ENCODE assay signal across 17 cellular contexts in the genomic region with DNA sequence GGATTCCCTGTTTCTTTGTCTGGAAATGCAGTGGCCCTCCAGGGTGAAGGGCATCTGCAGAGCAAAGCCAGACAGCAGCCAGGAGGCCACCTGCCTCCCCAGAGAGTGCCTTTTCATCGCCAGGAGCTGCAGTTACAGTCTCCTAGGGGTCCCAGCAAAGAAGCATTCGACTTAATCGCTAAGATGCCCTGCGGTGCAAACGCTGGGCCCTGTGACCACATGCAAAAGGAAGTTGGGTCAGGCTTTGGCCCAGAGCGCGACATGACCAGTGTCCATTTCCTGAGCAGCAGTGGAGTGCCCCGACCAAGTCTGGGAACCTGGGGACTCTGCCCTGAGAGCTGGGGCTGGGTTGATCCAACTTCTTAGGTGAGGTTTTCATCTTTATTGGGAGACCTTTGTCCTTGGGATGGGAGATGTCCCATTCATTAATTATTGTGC.
"Had no signal": no experiment of that assay in that cellular context is flagged by ENCODE, and none has a peak within 500 bp of the region (broad histone marks: within the 10 kb centered on the region; RNA-seq: fewer than 3 reads in every experiment).

No MANE protein-coding gene starts in this region.

- H2AFZ ChIP-seq: hepatocyte had no signal

- DNase-seq: activated CD4-positive, alpha-beta T cell treated with anti-CD3 and anti-CD28 coated beads, Interleukin-2, amount 50 U/mL, for 4 hours; activated effector memory CD4-positive, alpha-beta T cell treated with anti-CD3 and anti-CD28 coated beads, Interleukin-2, amount 50 U/mL, for 16 hours; activated naive CD4-positive, alpha-beta T cell treated with anti-CD3 and anti-CD28 coated beads, Interleukin-2, amount 50 U/mL, for 16 hours; activated T-cell treated with anti-CD3 and anti-CD28 coated beads, Interleukin-2, amount 50 U/mL, for 72 hours; cerebellar nuclear complex; effector CD8-positive, alpha-beta T cell; esophagus squamous epithelium; kidney glomerular epithelial cell; left ventricle myocardium inferior; mammary epithelial cell; stimulated activated CD4-positive, alpha-beta T cell treated with anti-CD3 and anti-CD28 coated beads, Interleukin-2, amount 100 ng/mL, for 24 hours; stimulated activated naive CD8-positive, alpha-beta T cell treated with anti-CD3 and anti-CD28 coated beads, Interleukin-15, Interleukin-2, amounts not matched to agents 100 U/mL and 50 U/mL, for 24 hours; tibial artery had no signal

- H3K4me1 ChIP-seq: ascending aorta, breast epithelium, left ventricle myocardium inferior, tibial artery had no signal

- H3K27ac ChIP-seq: ascending aorta, breast epithelium, hepatocyte, left ventricle myocardium inferior, tibial artery, VCaP had no signal

- H3K4me3 ChIP-seq: ascending aorta, hepatocyte, tibial artery had no signal

- ATAC-seq: activated T-cell treated with anti-CD3 and anti-CD28 coated beads, Interleukin-2, amount 50 U/mL, for 72 hours; stimulated activated naive CD8-positive, alpha-beta T cell treated with anti-CD3 and anti-CD28 coated beads, Interleukin-15, Interleukin-2, amounts not matched to agents 100 U/mL and 50 U/mL, for 24 hours had no signal

- H3K9me3 ChIP-seq: ascending aorta, breast epithelium, esophagus squamous epithelium, left ventricle myocardium inferior, tibial artery had no signal

- H3K27me3 ChIP-seq: ascending aorta, hepatocyte had no signal

- H3K79me2 ChIP-seq: hepatocyte had no signal

- H3K36me3 ChIP-seq: ascending aorta, breast epithelium, esophagus squamous epithelium, left ventricle myocardium inferior, tibial artery had no signal

- H3K4me3 Mint-ChIP-seq: activated T-cell treated with anti-CD3 and anti-CD28 coated beads, Interleukin-2, amount 50 U/mL, for 72 hours had no signal

- H3K27ac Mint-ChIP-seq: activated T-cell treated with anti-CD3 and anti-CD28 coated beads, Interleukin-2, amount 50 U/mL, for 72 hours had no signal
